Comparison of ENCODE assay signal across 1 cellular context in the genomic region with DNA sequence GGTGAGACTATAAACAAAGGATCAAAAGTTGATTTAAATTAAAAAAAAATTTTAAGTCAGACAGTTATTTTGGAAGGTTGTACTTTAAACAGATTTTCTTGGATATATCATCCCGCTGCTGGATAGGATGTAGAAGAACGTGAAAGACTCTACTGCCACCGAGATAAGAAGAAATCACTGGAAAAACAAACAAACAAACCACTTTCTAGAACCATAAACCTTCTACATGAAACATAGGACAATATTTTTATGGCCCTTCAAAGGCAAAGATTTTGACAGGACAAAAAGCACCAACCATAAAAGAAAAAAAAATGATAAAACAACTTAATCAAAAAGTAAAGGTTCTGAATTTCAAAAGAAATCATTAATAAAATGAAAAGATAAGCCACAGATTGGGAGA.
TF ChIP-seq lines count a peak whose summit lies in the region.

No MANE protein-coding gene starts in this region.

TF ChIP-seq in HEK293, 187 proteins besides CTCF, POLR2A, EP300 and RAD21 (continued from another document):
- TF ChIP-seq, protein P1, sequence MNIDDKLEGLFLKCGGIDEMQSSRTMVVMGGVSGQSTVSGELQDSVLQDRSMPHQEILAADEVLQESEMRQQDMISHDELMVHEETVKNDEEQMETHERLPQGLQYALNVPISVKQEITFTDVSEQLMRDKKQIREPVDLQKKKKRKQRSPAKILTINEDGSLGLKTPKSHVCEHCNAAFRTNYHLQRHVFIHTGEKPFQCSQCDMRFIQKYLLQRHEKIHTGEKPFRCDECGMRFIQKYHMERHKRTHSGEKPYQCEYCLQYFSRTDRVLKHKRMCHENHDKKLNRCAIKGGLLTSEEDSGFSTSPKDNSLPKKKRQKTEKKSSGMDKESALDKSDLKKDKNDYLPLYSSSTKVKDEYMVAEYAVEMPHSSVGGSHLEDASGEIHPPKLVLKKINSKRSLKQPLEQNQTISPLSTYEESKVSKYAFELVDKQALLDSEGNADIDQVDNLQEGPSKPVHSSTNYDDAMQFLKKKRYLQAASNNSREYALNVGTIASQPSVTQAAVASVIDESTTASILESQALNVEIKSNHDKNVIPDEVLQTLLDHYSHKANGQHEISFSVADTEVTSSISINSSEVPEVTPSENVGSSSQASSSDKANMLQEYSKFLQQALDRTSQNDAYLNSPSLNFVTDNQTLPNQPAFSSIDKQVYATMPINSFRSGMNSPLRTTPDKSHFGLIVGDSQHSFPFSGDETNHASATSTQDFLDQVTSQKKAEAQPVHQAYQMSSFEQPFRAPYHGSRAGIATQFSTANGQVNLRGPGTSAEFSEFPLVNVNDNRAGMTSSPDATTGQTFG (tag by site-specific recombination; IDR thresholded peaks at IDR 0.05; ENCODE audit: borderline replicate concordance) = no peak
- no peak for TF ChIP-seq ZNF610 (tag by site-specific recombination; IDR thresholded peaks at IDR 0.05; ENCODE audit: borderline replicate concordance)
- no peak for TF ChIP-seq ZFHX2 (tag by site-specific recombination; conservative IDR thresholded peaks at IDR 0.05)
- no peak for TF ChIP-seq BCL11B (tag by site-specific recombination; IDR thresholded peaks at IDR 0.05; ENCODE audit: low read depth)
- no peak for TF ChIP-seq ZNF146 (tag by site-specific recombination; IDR thresholded peaks at IDR 0.05)
- no peak for TF ChIP-seq ZNF830 (tag by site-specific recombination; IDR thresholded peaks at IDR 0.05; ENCODE audit: low read depth)
- TF ChIP-seq YY2 (tag by site-specific recombination; IDR thresholded peaks at IDR 0.05) = no peak
- no peak for TF ChIP-seq ZNF366 (tag by site-specific recombination; conservative IDR thresholded peaks at IDR 0.05)
- TF ChIP-seq GLI4 (tag by site-specific recombination; IDR thresholded peaks at IDR 0.05) = no peak
- no peak for TF ChIP-seq ZNF768 (tag by site-specific recombination; IDR thresholded peaks at IDR 0.05)
- TF ChIP-seq ZNF658 (tag by site-specific recombination; IDR thresholded peaks at IDR 0.05) = no peak
- TF ChIP-seq ZNF184 (tag by site-specific recombination; IDR thresholded peaks at IDR 0.05) = no peak
- TF ChIP-seq ZNF391 (tag by site-specific recombination; IDR thresholded peaks at IDR 0.05; ENCODE audit: borderline replicate concordance, low read depth) = no peak
- no peak for TF ChIP-seq ZNF292 (tag by site-specific recombination; IDR thresholded peaks at IDR 0.05; ENCODE audit: borderline replicate concordance, low read depth)
- no peak for TF ChIP-seq ZNF433 (tag by site-specific recombination; IDR thresholded peaks at IDR 0.05; ENCODE audit: low read depth)
- TF ChIP-seq SCRT1 (tag by site-specific recombination; IDR thresholded peaks at IDR 0.05; ENCODE audit: borderline replicate concordance) = no peak
- TF ChIP-seq ZNF266 (tag by site-specific recombination; IDR thresholded peaks at IDR 0.05; ENCODE audit: low read depth) = no peak
- no peak for TF ChIP-seq GLIS1 (tag by site-specific recombination; IDR thresholded peaks at IDR 0.05)
- no peak for TF ChIP-seq ZNF133 (tag by site-specific recombination; IDR thresholded peaks at IDR 0.05)
- no peak for TF ChIP-seq ZBTB20 (tag by site-specific recombination; IDR thresholded peaks at IDR 0.05)
- TF ChIP-seq YY1 (tag by site-specific recombination; IDR thresholded peaks at IDR 0.05) = no peak
- TF ChIP-seq ZNF423 (tag by site-specific recombination; IDR thresholded peaks at IDR 0.05) = no peak
- TF ChIP-seq ZNF324 (tag by site-specific recombination; IDR thresholded peaks at IDR 0.05) = no peak
- no peak for TF ChIP-seq OVOL3 (tag by site-specific recombination; IDR thresholded peaks at IDR 0.05)
- no peak for TF ChIP-seq ZEB2 (tag by site-specific recombination; IDR thresholded peaks at IDR 0.05)
- no peak for TF ChIP-seq ZNF707 (tag by site-specific recombination; IDR thresholded peaks at IDR 0.05)
- TF ChIP-seq, protein P2, sequence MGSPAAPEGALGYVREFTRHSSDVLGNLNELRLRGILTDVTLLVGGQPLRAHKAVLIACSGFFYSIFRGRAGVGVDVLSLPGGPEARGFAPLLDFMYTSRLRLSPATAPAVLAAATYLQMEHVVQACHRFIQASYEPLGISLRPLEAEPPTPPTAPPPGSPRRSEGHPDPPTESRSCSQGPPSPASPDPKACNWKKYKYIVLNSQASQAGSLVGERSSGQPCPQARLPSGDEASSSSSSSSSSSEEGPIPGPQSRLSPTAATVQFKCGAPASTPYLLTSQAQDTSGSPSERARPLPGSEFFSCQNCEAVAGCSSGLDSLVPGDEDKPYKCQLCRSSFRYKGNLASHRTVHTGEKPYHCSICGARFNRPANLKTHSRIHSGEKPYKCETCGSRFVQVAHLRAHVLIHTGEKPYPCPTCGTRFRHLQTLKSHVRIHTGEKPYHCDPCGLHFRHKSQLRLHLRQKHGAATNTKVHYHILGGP (tag by site-specific recombination; IDR thresholded peaks at IDR 0.05) = peak; percentile 53; the same call in 1 of the 2 replicates
- no peak for TF ChIP-seq MZF1 (tag by site-specific recombination; IDR thresholded peaks at IDR 0.05; ENCODE audit: borderline replicate concordance)
- no peak for TF ChIP-seq ZNF23 (tag by site-specific recombination; IDR thresholded peaks at IDR 0.05; ENCODE audit: borderline replicate concordance)
- TF ChIP-seq, protein P3, sequence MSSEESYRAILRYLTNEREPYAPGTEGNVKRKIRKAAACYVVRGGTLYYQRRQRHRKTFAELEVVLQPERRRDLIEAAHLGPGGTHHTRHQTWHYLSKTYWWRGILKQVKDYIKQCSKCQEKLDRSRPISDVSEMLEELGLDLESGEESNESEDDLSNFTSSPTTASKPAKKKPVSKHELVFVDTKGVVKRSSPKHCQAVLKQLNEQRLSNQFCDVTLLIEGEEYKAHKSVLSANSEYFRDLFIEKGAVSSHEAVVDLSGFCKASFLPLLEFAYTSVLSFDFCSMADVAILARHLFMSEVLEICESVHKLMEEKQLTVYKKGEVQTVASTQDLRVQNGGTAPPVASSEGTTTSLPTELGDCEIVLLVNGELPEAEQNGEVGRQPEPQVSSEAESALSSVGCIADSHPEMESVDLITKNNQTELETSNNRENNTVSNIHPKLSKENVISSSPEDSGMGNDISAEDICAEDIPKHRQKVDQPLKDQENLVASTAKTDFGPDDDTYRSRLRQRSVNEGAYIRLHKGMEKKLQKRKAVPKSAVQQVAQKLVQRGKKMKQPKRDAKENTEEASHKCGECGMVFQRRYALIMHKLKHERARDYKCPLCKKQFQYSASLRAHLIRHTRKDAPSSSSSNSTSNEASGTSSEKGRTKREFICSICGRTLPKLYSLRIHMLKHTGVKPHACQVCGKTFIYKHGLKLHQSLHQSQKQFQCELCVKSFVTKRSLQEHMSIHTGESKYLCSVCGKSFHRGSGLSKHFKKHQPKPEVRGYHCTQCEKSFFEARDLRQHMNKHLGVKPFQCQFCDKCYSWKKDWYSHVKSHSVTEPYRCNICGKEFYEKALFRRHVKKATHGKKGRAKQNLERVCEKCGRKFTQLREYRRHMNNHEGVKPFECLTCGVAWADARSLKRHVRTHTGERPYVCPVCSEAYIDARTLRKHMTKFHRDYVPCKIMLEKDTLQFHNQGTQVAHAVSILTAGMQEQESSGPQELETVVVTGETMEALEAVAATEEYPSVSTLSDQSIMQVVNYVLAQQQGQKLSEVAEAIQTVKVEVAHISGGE (tag by site-specific recombination; conservative IDR thresholded peaks at IDR 0.05; ENCODE audit: low read depth) = no peak
- TF ChIP-seq ZNF138 (tag by site-specific recombination; IDR thresholded peaks at IDR 0.05; ENCODE audit: borderline replicate concordance) = no peak
- TF ChIP-seq ZNF214 (tag by site-specific recombination; IDR thresholded peaks at IDR 0.05; ENCODE audit: borderline replicate concordance) = no peak
- TF ChIP-seq ZBTB7A (tag by site-specific recombination; IDR thresholded peaks at IDR 0.05; ENCODE audit: low read depth) = no peak
- no peak for TF ChIP-seq ZNF112 (tag by site-specific recombination; IDR thresholded peaks at IDR 0.05)
- no peak for TF ChIP-seq ZNF843 (tag by site-specific recombination; IDR thresholded peaks at IDR 0.05)
- no peak for TF ChIP-seq SETDB1 (IDR thresholded peaks at IDR 0.05; ENCODE audit: insufficient read length, low read length)
- no peak for TF ChIP-seq ZNF362 (tag by site-specific recombination; IDR thresholded peaks at IDR 0.05)
- TF ChIP-seq ZNF10 (tag by site-specific recombination; IDR thresholded peaks at IDR 0.05) = no peak
- no peak for TF ChIP-seq ZNF48 (tag by site-specific recombination; IDR thresholded peaks at IDR 0.05)
- no peak for TF ChIP-seq ZNF549 (tag by site-specific recombination; IDR thresholded peaks at IDR 0.05)
- TF ChIP-seq ZNF514 (tag by site-specific recombination; IDR thresholded peaks at IDR 0.05) = no peak
- TF ChIP-seq ZNF747 (tag by site-specific recombination; IDR thresholded peaks at IDR 0.05) = no peak
- no peak for TF ChIP-seq SALL2 (tag by site-specific recombination; IDR thresholded peaks at IDR 0.05; ENCODE audit: borderline replicate concordance)
- no peak for TF ChIP-seq ZNF664 (tag by site-specific recombination; IDR thresholded peaks at IDR 0.05)
- TF ChIP-seq OSR2 (tag by site-specific recombination; IDR thresholded peaks at IDR 0.05) = peak; percentile 37; the same call in 1 of the 2 replicates
- TF ChIP-seq ZNF791 (tag by site-specific recombination; IDR thresholded peaks at IDR 0.05) = no peak
- no peak for TF ChIP-seq ZNF311 (tag by site-specific recombination; IDR thresholded peaks at IDR 0.05; ENCODE audit: borderline replicate concordance)
- no peak for TF ChIP-seq ZNF2 (tag by site-specific recombination; IDR thresholded peaks at IDR 0.05)
- TF ChIP-seq, protein P4, sequence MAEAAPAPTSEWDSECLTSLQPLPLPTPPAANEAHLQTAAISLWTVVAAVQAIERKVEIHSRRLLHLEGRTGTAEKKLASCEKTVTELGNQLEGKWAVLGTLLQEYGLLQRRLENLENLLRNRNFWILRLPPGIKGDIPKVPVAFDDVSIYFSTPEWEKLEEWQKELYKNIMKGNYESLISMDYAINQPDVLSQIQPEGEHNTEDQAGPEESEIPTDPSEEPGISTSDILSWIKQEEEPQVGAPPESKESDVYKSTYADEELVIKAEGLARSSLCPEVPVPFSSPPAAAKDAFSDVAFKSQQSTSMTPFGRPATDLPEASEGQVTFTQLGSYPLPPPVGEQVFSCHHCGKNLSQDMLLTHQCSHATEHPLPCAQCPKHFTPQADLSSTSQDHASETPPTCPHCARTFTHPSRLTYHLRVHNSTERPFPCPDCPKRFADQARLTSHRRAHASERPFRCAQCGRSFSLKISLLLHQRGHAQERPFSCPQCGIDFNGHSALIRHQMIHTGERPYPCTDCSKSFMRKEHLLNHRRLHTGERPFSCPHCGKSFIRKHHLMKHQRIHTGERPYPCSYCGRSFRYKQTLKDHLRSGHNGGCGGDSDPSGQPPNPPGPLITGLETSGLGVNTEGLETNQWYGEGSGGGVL (tag by site-specific recombination; IDR thresholded peaks at IDR 0.05) = no peak
- peak; percentile 71 for TF ChIP-seq GFI1B (tag by site-specific recombination; IDR thresholded peaks at IDR 0.05)
- TF ChIP-seq ZNF521 (tag by site-specific recombination; IDR thresholded peaks at IDR 0.05) = no peak
- TF ChIP-seq TCF7L2 (IDR thresholded peaks at IDR 0.05; ENCODE audit: borderline replicate concordance, low read depth, low read length) = peak; percentile 70; the same call in 1 of the 2 replicates
- TF ChIP-seq ZNF121 (tag by site-specific recombination; IDR thresholded peaks at IDR 0.05) = no peak
- TF ChIP-seq, protein P5, sequence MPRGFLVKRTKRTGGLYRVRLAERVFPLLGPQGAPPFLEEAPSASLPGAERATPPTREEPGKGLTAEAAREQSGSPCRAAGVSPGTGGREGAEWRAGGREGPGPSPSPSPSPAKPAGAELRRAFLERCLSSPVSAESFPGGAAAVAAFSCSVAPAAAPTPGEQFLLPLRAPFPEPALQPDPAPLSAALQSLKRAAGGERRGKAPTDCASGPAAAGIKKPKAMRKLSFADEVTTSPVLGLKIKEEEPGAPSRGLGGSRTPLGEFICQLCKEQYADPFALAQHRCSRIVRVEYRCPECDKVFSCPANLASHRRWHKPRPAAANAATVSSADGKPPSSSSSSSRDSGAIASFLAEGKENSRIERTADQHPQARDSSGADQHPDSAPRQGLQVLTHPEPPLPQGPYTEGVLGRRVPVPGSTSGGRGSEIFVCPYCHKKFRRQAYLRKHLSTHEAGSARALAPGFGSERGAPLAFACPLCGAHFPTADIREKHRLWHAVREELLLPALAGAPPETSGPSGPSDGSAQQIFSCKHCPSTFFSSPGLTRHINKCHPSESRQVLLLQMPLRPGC (tag by site-specific recombination; IDR thresholded peaks at IDR 0.05) = 0 out of 2 replicates have a peak, but pooled peaks have one; percentile 47
